In genomic region chr10:98307916-98308315, GRCh38 we compare ENCODE assay signal across 19 cellular contexts. TPM values are rescaled to one million over a fixed set of nuclear protein-coding genes. Genes with fewer than 3 reads are reported as not detected.
DNase-seq lines count a peak whose midpoint lies in the region; ATAC-seq and TF ChIP-seq lines count a peak whose summit lies in the region.
"Had no signal": no experiment of that assay in that cellular context is flagged by ENCODE, and none has a peak within 500 bp of the region (broad histone marks: within the 10 kb centered on the region; RNA-seq: fewer than 3 reads in every experiment).

No MANE protein-coding gene starts in this region.

- no peak overlapping the region for H3K27ac ChIP-seq in thyroid gland
- H3K27ac ChIP-seq: Peyer's patch had no signal

- no peaks in the 10 kb centered on the region for H3K36me3 ChIP-seq in thyroid gland
- H3K36me3 ChIP-seq: Peyer's patch had no signal

- H3K36me3 Mint-ChIP-seq in immature natural killer cell: no peaks in the 10 kb centered on the region

- peaks cover 3 to 10% of the 10 kb centered on the region in 2 donors for H3K4me1 ChIP-seq in thyroid gland

- no peak for ATAC-seq in GM21515 (IDR thresholded peaks at IDR 0.05; ENCODE audit: unreplicated experiment)
- no peak for ATAC-seq in HG02678 (IDR thresholded peaks at IDR 0.05; ENCODE audit: unreplicated experiment)
- ATAC-seq: GM12878 had no signal

- no peaks in the 10 kb centered on the region for H3K27me3 ChIP-seq in thyroid gland
- H3K27me3 ChIP-seq: Peyer's patch had no signal

- DNase-seq in ELR (ENCODE audit: low read depth): peak; percentile 30
- peak; percentile 53 for DNase-seq in NCI-H226
- DNase-seq in glomerular visceral epithelial cell (ENCODE audit: extremely low spot score): peak; percentile 66
- no peak for DNase-seq in immature natural killer cell
- no peak for DNase-seq in thyroid gland
- DNase-seq: DND-41; KBM-7; NCI-H1048; NCI-H2029 treated with DMSO at 0.1 percent for 48 hours; NCI-H2171; NCI-H446 treated with DMSO at 0.1 percent for 48 hours; NK-92 treated with Interleukin-12 subunit alpha and Interleukin-12 subunit beta, amount 100 ng/mL, for 24 hours; Peyer's patch; Right ventricle myocardium superior had no signal

- no peaks in the 10 kb centered on the region for H3K9me3 ChIP-seq in thyroid gland
- H3K9me3 ChIP-seq: Peyer's patch, SK-N-SH had no signal

- TF ChIP-seq POLR2A in thyroid gland (IDR thresholded peaks at IDR 0.05): no peak

- intact Hi-C loops in thyroid gland (cut with DNase I): loop anchor here (5.0 kb wide), 1 partner anchor 136 kb away; no protein-coding TSS in a partner anchor

- no peak overlapping the region for H3K4me3 Mint-ChIP-seq in immature natural killer cell

- H3K9me3 Mint-ChIP-seq in immature natural killer cell: peaks cover 0 to 2% (median 0%) of the 10 kb centered on the region in 6 donors

- H3K27ac Mint-ChIP-seq in immature natural killer cell: no peak overlapping the region
- H3K27ac Mint-ChIP-seq: CD14-positive monocyte had no signal

- no peaks in the 10 kb centered on the region for H3K4me1 Mint-ChIP-seq in immature natural killer cell

- H3K4me3 ChIP-seq in thyroid gland (replicated peaks in 1 of 3): no peak overlapping the region
- H3K4me3 ChIP-seq: GM12878, Peyer's patch had no signal

- 93 to 94% methylated on average over 5 of the region's 5 CpGs for WGBS in thyroid gland, 2 donors

- peaks cover 5 to 15% (median 10%) of the 10 kb centered on the region in 3 donors for H3K27me3 Mint-ChIP-seq in immature natural killer cell (ENCODE audit: low read depth in 3 of 3)

- no peak for TF ChIP-seq CTCF in thyroid gland (IDR thresholded peaks at IDR 0.05)

RNA-seq across cellular contexts. Expression of gene LOXL4, which starts 39.9 kb away (rescaled TPM):
- polyA plus RNA-seq in immature natural killer cell: under 1 TPM in 1 of 3 donors, not detected in 2; 0.18 TPM
- total RNA-seq in thyroid gland: 10 to 100 TPM; 11.9 to 20.5 (median 15.3) TPM

Comparison
In these comparisons a context has a peak if more than half of its experiments do, and no peak if none do; other contexts are left out.
1. DNase-seq: peak in ELR (single experiment), NCI-H226 (single experiment) and glomerular visceral epithelial cell (single experiment); none in immature natural killer cell (0 of 3) and thyroid gland (0 of 2).